ENCODE assay signal across 11 cellular contexts in genomic region chr11:65549088-65549487, GRCh38.
"Had no signal": no experiment of that assay in that cellular context is flagged by ENCODE, and none has a peak within 500 bp of the region (broad histone marks: within the 10 kb centered on the region; RNA-seq: fewer than 3 reads in every experiment).

No MANE protein-coding gene starts in this region.

- H3K4me3 Mint-ChIP-seq: activated naive CD4-positive, alpha-beta T cell treated with anti-CD3 and anti-CD28 coated beads for 36 hours had no signal

- H3K27ac Mint-ChIP-seq: activated naive CD4-positive, alpha-beta T cell treated with anti-CD3 and anti-CD28 coated beads for 36 hours; activated T-helper 2 cell treated with anti-CD3 and anti-CD28 coated beads, Interferon-gamma antibody, Interleukin-2, Interleukin-4, amounts not matched to agents 10 μg/mL and 5 μg/mL and 100 μg/mL, durations not matched to agents 14 hours and 24 hours and 36 hours had no signal

- H3K9me3 Mint-ChIP-seq: activated naive CD4-positive, alpha-beta T cell treated with anti-CD3 and anti-CD28 coated beads for 36 hours; activated T-helper 2 cell treated with anti-CD3 and anti-CD28 coated beads, Interferon-gamma antibody, Interleukin-2, Interleukin-4, amounts not matched to agents 10 μg/mL and 5 μg/mL and 100 μg/mL, durations not matched to agents 14 hours and 24 hours and 36 hours; stimulated activated effector memory CD8-positive, alpha-beta T cell treated with anti-CD3 and anti-CD28 coated beads, Interleukin-12 subunit alpha, Interleukin-12 subunit beta, amount 100 ng/mL, for 72 hours; T-helper 2 cell treated with Interferon-gamma antibody and Interleukin-4, amounts not matched to agents 5 μg/mL and 100 μg/mL, for 36 hours had no signal

- ATAC-seq: gastroesophageal sphincter; left lobe of liver; stimulated activated effector memory CD8-positive, alpha-beta T cell treated with anti-CD3 and anti-CD28 coated beads, Interleukin-12 subunit alpha, Interleukin-12 subunit beta, amount 100 ng/mL, for 72 hours had no signal

- FAIRE-seq: colon, endometrium had no signal

- DNase-seq: activated CD4-positive, alpha-beta T cell treated with anti-CD3 and anti-CD28 coated beads, Interleukin-2, amount 50 U/mL, for 1 hour; activated naive CD4-positive, alpha-beta T cell treated with anti-CD3 and anti-CD28 coated beads for 36 hours; islet precursor cell; retina had no signal
